34 cellular contexts compared by ENCODE assay signal in genomic region chrX:133908223-133908622, GRCh38.
"Had no signal": no experiment of that assay in that cellular context is flagged by ENCODE, and none has a peak within 500 bp of the region (broad histone marks: within the 10 kb centered on the region; RNA-seq: fewer than 3 reads in every experiment).

No MANE protein-coding gene starts in this region.

- H3K36me3 ChIP-seq: adrenal gland, brain microvascular endothelial cell, breast epithelium had no signal

- H3K9me3 ChIP-seq: adrenal gland, body of pancreas, breast epithelium had no signal

- H3K27me3 ChIP-seq: body of pancreas, brain microvascular endothelial cell had no signal

- DNase-seq: activated B cell treated with CpG ODN at 0.5 μM for 24 hours; activated CD4-positive, alpha-beta memory T cell treated with anti-CD3 and anti-CD28 coated beads, Interleukin-2, amount 10 ng/mL, durations not matched to agents 7 days and 5 days; activated CD4-positive, alpha-beta T cell treated with anti-CD3 and anti-CD28 coated beads for 36 hours; activated CD4-positive, alpha-beta T cell treated with anti-CD3 and anti-CD28 coated beads for 48 hours; activated CD4-positive, alpha-beta T cell treated with anti-CD3 and anti-CD28 coated beads, Interleukin-2, amount 10 ng/mL, durations not matched to agents 7 days and 5 days; activated CD4-positive, alpha-beta T cell treated with anti-CD3 and anti-CD28 coated beads, Interleukin-2, amount 50 U/mL, for 48 hours; activated CD4-positive, CD25-positive, alpha-beta regulatory T cell treated with anti-CD3 and anti-CD28 coated beads, Interleukin-2, amount 50 U/mL, for 72 hours; activated CD8-positive, alpha-beta memory T cell treated with anti-CD3 and anti-CD28 coated beads for 24 hours; activated CD8-positive, alpha-beta memory T cell treated with anti-CD3 and anti-CD28 coated beads, Interleukin-2, amount 10 ng/mL, durations not matched to agents 7 days and 5 days; activated CD8-positive, alpha-beta memory T cell treated with anti-CD3 and anti-CD28 coated beads, Interleukin-2, amount 50 U/mL, for 48 hours; activated CD8-positive, alpha-beta T cell treated with anti-CD3 and anti-CD28 coated beads, Interleukin-2, amount 10 ng/mL, durations not matched to agents 7 days and 5 days; activated effector memory CD4-positive, alpha-beta T cell treated with Interleukin-2 at 50 U/mL for 16 hours; activated gamma-delta T cell; activated naive CD4-positive, alpha-beta T cell treated with anti-CD3 and anti-CD28 coated beads, Interleukin-2, amount 10 ng/mL, durations not matched to agents 7 days and 5 days; activated naive CD4-positive, alpha-beta T cell treated with Interleukin-2 at 50 U/mL for 16 hours; activated naive CD8-positive, alpha-beta T cell treated with anti-CD3 and anti-CD28 coated beads, Interleukin-2, amount 10 ng/mL, durations not matched to agents 7 days and 5 days; activated naive CD8-positive, alpha-beta T cell treated with anti-CD3 and anti-CD28 coated beads, Interleukin-2, amount 50 U/mL, for 24 hours; activated T-cell treated with anti-CD3 and anti-CD28 coated beads, Interleukin-2, amount 50 U/mL, for 24 hours; activated T-cell treated with anti-CD3 and anti-CD28 coated beads, Interleukin-2, amount 50 U/mL, for 48 hours; adrenal gland; amniotic stem cell; aorta; body of pancreas; brain microvascular endothelial cell; central memory CD4-positive, alpha-beta T cell; T-helper 1 cell; T-helper 2 cell; T-helper 9 cell had no signal

- H3K4me3 Mint-ChIP-seq: activated B cell treated with CpG ODN at 0.5 μM for 24 hours; activated CD4-positive, alpha-beta memory T cell treated with anti-CD3 and anti-CD28 coated beads, Interleukin-2, amount 10 ng/mL, durations not matched to agents 7 days and 5 days; activated CD4-positive, alpha-beta T cell treated with anti-CD3 and anti-CD28 coated beads for 36 hours; activated CD4-positive, alpha-beta T cell treated with anti-CD3 and anti-CD28 coated beads, Interleukin-2, amount 10 ng/mL, durations not matched to agents 7 days and 5 days; activated CD8-positive, alpha-beta memory T cell treated with anti-CD3 and anti-CD28 coated beads, Interleukin-2, amount 10 ng/mL, durations not matched to agents 7 days and 5 days; activated CD8-positive, alpha-beta T cell treated with anti-CD3 and anti-CD28 coated beads, Interleukin-2, amount 10 ng/mL, durations not matched to agents 7 days and 5 days; activated naive CD4-positive, alpha-beta T cell treated with anti-CD3 and anti-CD28 coated beads, Interleukin-2, amount 10 ng/mL, durations not matched to agents 7 days and 5 days; activated naive CD4-positive, alpha-beta T cell treated with anti-CD3 and anti-CD28 coated beads, Interleukin-2, amount 50 U/mL, for 24 hours; activated naive CD8-positive, alpha-beta T cell; activated naive CD8-positive, alpha-beta T cell treated with anti-CD3 and anti-CD28 coated beads, Interleukin-2, amount 10 ng/mL, durations not matched to agents 7 days and 5 days; activated naive CD8-positive, alpha-beta T cell treated with anti-CD3 and anti-CD28 coated beads, Interleukin-2, amount 50 U/mL, for 24 hours; activated T-cell treated with anti-CD3 and anti-CD28 coated beads, Interleukin-2, amount 50 U/mL, for 24 hours; T-helper 1 cell treated with Interleukin-12 subunit alpha and Interleukin-12 subunit beta and Interleukin-4 antibody, amounts not matched to agents 30 μg/mL and 1 μg/mL, for 36 hours; T-helper 2 cell treated with Interferon-gamma antibody and Interleukin-4, amounts not matched to agents 5 μg/mL and 100 μg/mL, for 36 hours had no signal

- H3K27me3 Mint-ChIP-seq: activated B cell treated with CpG ODN at 0.5 μM for 24 hours; activated CD4-positive, alpha-beta memory T cell treated with anti-CD3 and anti-CD28 coated beads, Interleukin-2, amount 10 ng/mL, durations not matched to agents 7 days and 5 days; activated CD4-positive, alpha-beta T cell treated with anti-CD3 and anti-CD28 coated beads for 36 hours; activated CD8-positive, alpha-beta memory T cell treated with anti-CD3 and anti-CD28 coated beads, Interleukin-2, amount 10 ng/mL, durations not matched to agents 7 days and 5 days; activated naive CD4-positive, alpha-beta T cell treated with anti-CD3 and anti-CD28 coated beads, Interleukin-2, amount 10 ng/mL, durations not matched to agents 7 days and 5 days; activated naive CD4-positive, alpha-beta T cell treated with anti-CD3 and anti-CD28 coated beads, Interleukin-2, amount 50 U/mL, for 24 hours; activated naive CD8-positive, alpha-beta T cell; activated naive CD8-positive, alpha-beta T cell treated with anti-CD3 and anti-CD28 coated beads, Interleukin-2, amount 50 U/mL, for 24 hours had no signal

- H3K4me1 ChIP-seq: adrenal gland, body of pancreas, breast epithelium had no signal

- H3K36me3 Mint-ChIP-seq: activated CD8-positive, alpha-beta memory T cell treated with anti-CD3 and anti-CD28 coated beads, Interleukin-2, amount 10 ng/mL, durations not matched to agents 7 days and 5 days; activated naive CD4-positive, alpha-beta T cell treated with anti-CD3 and anti-CD28 coated beads, Interleukin-2, amount 10 ng/mL, durations not matched to agents 7 days and 5 days; activated naive CD4-positive, alpha-beta T cell treated with anti-CD3 and anti-CD28 coated beads, Interleukin-2, amount 50 U/mL, for 24 hours; activated naive CD8-positive, alpha-beta T cell treated with anti-CD3 and anti-CD28 coated beads, Interleukin-2, amount 10 ng/mL, durations not matched to agents 7 days and 5 days had no signal

- H3K9me3 Mint-ChIP-seq: activated B cell treated with CpG ODN at 0.5 μM for 24 hours; activated CD4-positive, alpha-beta memory T cell treated with anti-CD3 and anti-CD28 coated beads, Interleukin-2, amount 10 ng/mL, durations not matched to agents 7 days and 5 days; activated CD4-positive, alpha-beta T cell treated with anti-CD3 and anti-CD28 coated beads, Interleukin-2, amount 10 ng/mL, durations not matched to agents 7 days and 5 days; activated naive CD4-positive, alpha-beta T cell treated with anti-CD3 and anti-CD28 coated beads, Interleukin-2, amount 10 ng/mL, durations not matched to agents 7 days and 5 days; activated naive CD4-positive, alpha-beta T cell treated with anti-CD3 and anti-CD28 coated beads, Interleukin-2, amount 50 U/mL, for 24 hours; activated naive CD8-positive, alpha-beta T cell treated with anti-CD3 and anti-CD28 coated beads, Interleukin-2, amount 10 ng/mL, durations not matched to agents 7 days and 5 days; activated naive CD8-positive, alpha-beta T cell treated with anti-CD3 and anti-CD28 coated beads, Interleukin-2, amount 50 U/mL, for 24 hours; activated T-cell treated with anti-CD3 and anti-CD28 coated beads, Interleukin-2, amount 50 U/mL, for 24 hours; activated T-helper 2 cell treated with anti-CD3 and anti-CD28 coated beads, Interferon-gamma antibody, Interleukin-2, Interleukin-4, amounts not matched to agents 10 μg/mL and 5 μg/mL and 100 μg/mL, durations not matched to agents 14 hours and 24 hours and 36 hours; T-helper 1 cell treated with Interleukin-12 subunit alpha and Interleukin-12 subunit beta and Interleukin-4 antibody, amounts not matched to agents 30 μg/mL and 1 μg/mL, for 36 hours; T-helper 2 cell treated with Interferon-gamma antibody and Interleukin-4, amounts not matched to agents 5 μg/mL and 100 μg/mL, for 36 hours had no signal

- H3K4me3 ChIP-seq: adrenal gland, body of pancreas, breast epithelium had no signal

- H3K27ac Mint-ChIP-seq: activated B cell treated with CpG ODN at 0.5 μM for 24 hours; activated CD4-positive, alpha-beta memory T cell treated with anti-CD3 and anti-CD28 coated beads, Interleukin-2, amount 10 ng/mL, durations not matched to agents 7 days and 5 days; activated CD4-positive, alpha-beta T cell treated with anti-CD3 and anti-CD28 coated beads for 36 hours; activated CD4-positive, alpha-beta T cell treated with anti-CD3 and anti-CD28 coated beads, Interleukin-2, amount 10 ng/mL, durations not matched to agents 7 days and 5 days; activated CD8-positive, alpha-beta memory T cell treated with anti-CD3 and anti-CD28 coated beads, Interleukin-2, amount 10 ng/mL, durations not matched to agents 7 days and 5 days; activated CD8-positive, alpha-beta T cell treated with anti-CD3 and anti-CD28 coated beads, Interleukin-2, amount 10 ng/mL, durations not matched to agents 7 days and 5 days; activated naive CD4-positive, alpha-beta T cell treated with anti-CD3 and anti-CD28 coated beads, Interleukin-2, amount 10 ng/mL, durations not matched to agents 7 days and 5 days; activated naive CD4-positive, alpha-beta T cell treated with anti-CD3 and anti-CD28 coated beads, Interleukin-2, amount 50 U/mL, for 24 hours; activated naive CD8-positive, alpha-beta T cell; activated naive CD8-positive, alpha-beta T cell treated with anti-CD3 and anti-CD28 coated beads, Interleukin-2, amount 10 ng/mL, durations not matched to agents 7 days and 5 days; activated naive CD8-positive, alpha-beta T cell treated with anti-CD3 and anti-CD28 coated beads, Interleukin-2, amount 50 U/mL, for 24 hours; activated T-cell treated with anti-CD3 and anti-CD28 coated beads, Interleukin-2, amount 50 U/mL, for 24 hours; activated T-helper 2 cell treated with anti-CD3 and anti-CD28 coated beads, Interferon-gamma antibody, Interleukin-2, Interleukin-4, amounts not matched to agents 10 μg/mL and 5 μg/mL and 100 μg/mL, durations not matched to agents 14 hours and 24 hours and 36 hours; T-helper 1 cell treated with Interleukin-12 subunit alpha and Interleukin-12 subunit beta and Interleukin-4 antibody, amounts not matched to agents 30 μg/mL and 1 μg/mL, for 36 hours; T-helper 2 cell treated with Interferon-gamma antibody and Interleukin-4, amounts not matched to agents 5 μg/mL and 100 μg/mL, for 36 hours had no signal

- H3K4me1 Mint-ChIP-seq: activated B cell treated with CpG ODN at 0.5 μM for 24 hours; activated CD4-positive, alpha-beta memory T cell treated with anti-CD3 and anti-CD28 coated beads, Interleukin-2, amount 10 ng/mL, durations not matched to agents 7 days and 5 days; activated CD4-positive, alpha-beta T cell treated with anti-CD3 and anti-CD28 coated beads for 36 hours; activated CD4-positive, alpha-beta T cell treated with anti-CD3 and anti-CD28 coated beads, Interleukin-2, amount 10 ng/mL, durations not matched to agents 7 days and 5 days; activated CD8-positive, alpha-beta memory T cell treated with anti-CD3 and anti-CD28 coated beads, Interleukin-2, amount 10 ng/mL, durations not matched to agents 7 days and 5 days; activated naive CD4-positive, alpha-beta T cell treated with anti-CD3 and anti-CD28 coated beads, Interleukin-2, amount 10 ng/mL, durations not matched to agents 7 days and 5 days; activated naive CD4-positive, alpha-beta T cell treated with anti-CD3 and anti-CD28 coated beads, Interleukin-2, amount 50 U/mL, for 24 hours; activated naive CD8-positive, alpha-beta T cell treated with anti-CD3 and anti-CD28 coated beads, Interleukin-2, amount 10 ng/mL, durations not matched to agents 7 days and 5 days; activated naive CD8-positive, alpha-beta T cell treated with anti-CD3 and anti-CD28 coated beads, Interleukin-2, amount 50 U/mL, for 24 hours had no signal
